ENCODE assay signal across 8 cellular contexts in the genomic region with DNA sequence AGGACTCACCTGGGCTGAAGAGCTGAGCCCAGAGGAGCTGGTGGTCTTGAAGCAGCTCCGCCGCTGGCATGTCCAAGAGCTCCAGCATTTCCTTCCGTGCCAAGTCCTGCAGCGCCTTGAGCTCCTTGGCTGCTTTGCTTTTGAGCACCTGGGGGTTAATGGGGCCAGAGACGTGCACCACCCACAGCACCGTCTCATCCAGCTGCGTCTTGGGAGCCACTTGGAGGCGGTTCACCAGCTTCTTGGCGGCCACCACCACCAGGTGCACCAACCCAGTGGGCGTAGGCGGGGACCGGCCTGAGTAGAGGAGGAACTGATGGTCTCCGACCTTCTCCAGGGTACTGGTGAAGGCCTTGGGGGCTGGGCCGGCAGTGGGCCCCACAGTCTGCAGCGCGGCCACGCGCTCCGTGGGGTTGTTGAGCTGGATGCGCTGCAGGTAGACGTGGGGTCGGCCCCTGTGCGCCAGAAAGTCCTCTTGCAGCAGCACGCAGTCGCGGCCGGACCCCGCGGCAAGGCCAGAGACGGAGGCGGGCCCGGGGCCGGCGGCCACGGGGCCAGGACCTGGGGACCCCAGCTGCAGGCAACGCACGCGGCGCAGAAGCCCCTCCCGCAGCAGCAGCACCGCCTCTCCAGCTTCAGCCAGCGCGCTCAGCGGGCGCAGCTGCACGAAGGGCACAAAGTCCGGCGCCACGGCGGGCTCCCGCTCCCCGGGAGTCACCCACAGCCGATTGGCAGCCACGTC. TPM values are rescaled to one million over a fixed set of nuclear protein-coding genes. Genes with fewer than 3 reads are reported as not detected.
DNase-seq lines count a peak whose midpoint lies in the region; ATAC-seq and TF ChIP-seq lines count a peak whose summit lies in the region.
"Not testable (repeated sequence)": the region's sequence is repeated elsewhere in the genome, so short reads cannot be mapped to it uniquely, and the experiment has no call there.

No MANE protein-coding gene starts in this region.

- peak overlapping the region; percentile 87 for H3K9ac ChIP-seq in BLaER1
- not testable (repeated sequence) for H3K9ac ChIP-seq in smooth muscle cell (ENCODE audit: low read depth)

- H3K36me3 Mint-ChIP-seq in activated naive CD8-positive, alpha-beta T cell treated with anti-CD3 and anti-CD28 coated beads, Interleukin-2, amount 50 U/mL, for 24 hours (ENCODE audit: low read depth), result peaks cover 11% of the 10 kb centered on the region
- H3K36me3 Mint-ChIP-seq in mesothelial cell of epicardium, result peaks cover 11% of the 10 kb centered on the region

- not testable (repeated sequence) for H3K9me3 Mint-ChIP-seq in activated naive CD8-positive, alpha-beta T cell treated with anti-CD3 and anti-CD28 coated beads, Interleukin-2, amount 50 U/mL, for 24 hours; mesothelial cell of epicardium

- not testable (repeated sequence) for H3K9me3 ChIP-seq in BLaER1; smooth muscle cell (replicated peaks; ENCODE audit: low read depth)

- not testable (repeated sequence) for H3K27me3 ChIP-seq in BLaER1; smooth muscle cell (ENCODE audit: low read depth)

- peak; percentile 17 for ATAC-seq in GM19452 (IDR thresholded peaks at IDR 0.05; ENCODE audit: unreplicated experiment)
- ATAC-seq in HG03135 (IDR thresholded peaks at IDR 0.05; ENCODE audit: unreplicated experiment), result peak; percentile 9
- ATAC-seq in activated naive CD8-positive, alpha-beta T cell treated with anti-CD3 and anti-CD28 coated beads, Interleukin-2, amount 50 U/mL, for 24 hours, result peak; percentile 17

- H3K4me2 ChIP-seq in BLaER1, result peak overlapping the region; percentile 99
- H3K4me2 ChIP-seq in smooth muscle cell, result peak overlapping the region; percentile 95

- WGBS in smooth muscle cell (ENCODE audit: low lambda C conversion rate), result 11% methylated on average over 40 of the region's 54 CpGs

- H3K4me3 ChIP-seq in BLaER1 (peak overlapping the region; percentile 93), fibroblast of mammary gland (ENCODE audit: control insufficient read depth, low read depth, low read length) (peak overlapping the region; percentile 43), smooth muscle cell (peak overlapping the region; percentile 56)

- H3K4me1 ChIP-seq in BLaER1 (peaks cover 74% of the 10 kb centered on the region), smooth muscle cell (ENCODE audit: low read depth) (peaks cover 26% of the 10 kb centered on the region)

- peaks cover 57% of the 10 kb centered on the region for H4K20me1 ChIP-seq in BLaER1
- H4K20me1 ChIP-seq in smooth muscle cell (ENCODE audit: low read depth), result peaks cover 38% of the 10 kb centered on the region

- peak overlapping the region; percentile 68 for H3K27ac Mint-ChIP-seq in activated naive CD8-positive, alpha-beta T cell treated with anti-CD3 and anti-CD28 coated beads, Interleukin-2, amount 50 U/mL, for 24 hours
- H3K27ac Mint-ChIP-seq in mesothelial cell of epicardium, result not testable (repeated sequence)

- H3K4me3 Mint-ChIP-seq in activated naive CD8-positive, alpha-beta T cell treated with anti-CD3 and anti-CD28 coated beads, Interleukin-2, amount 50 U/mL, for 24 hours, result peak overlapping the region; percentile 82
- H3K4me3 Mint-ChIP-seq in mesothelial cell of epicardium, result peak overlapping the region; percentile 73

- peak overlapping the region; percentile 88 for H3K27ac ChIP-seq in BLaER1
- not testable (repeated sequence) for H3K27ac ChIP-seq in smooth muscle cell (ENCODE audit: low read depth)

- H3K27me3 Mint-ChIP-seq in activated naive CD8-positive, alpha-beta T cell treated with anti-CD3 and anti-CD28 coated beads, Interleukin-2, amount 50 U/mL, for 24 hours; mesothelial cell of epicardium (ENCODE audit: low read depth): not testable (repeated sequence)

- peak; percentile 41 for DNase-seq in RPMI8226
- DNase-seq in activated naive CD8-positive, alpha-beta T cell treated with anti-CD3 and anti-CD28 coated beads, Interleukin-2, amount 50 U/mL, for 24 hours; fibroblast of mammary gland (ENCODE audit: low read depth); mesothelial cell of epicardium (ENCODE audit: low spot score in 2 of 2, unreplicated experiment in 2 of 2); smooth muscle cell (lab: John Stamatoyannopoulos, UW; ENCODE audit: unreplicated experiment): not testable (repeated sequence)

- peaks cover 37% of the 10 kb centered on the region for H3K36me3 ChIP-seq in BLaER1
- H3K36me3 ChIP-seq in smooth muscle cell (ENCODE audit: low read depth), result not testable (repeated sequence)

- H3F3A ChIP-seq in smooth muscle cell (ENCODE audit: low read depth), result not testable (repeated sequence)

- H3K79me2 ChIP-seq in smooth muscle cell (ENCODE audit: low read depth), result peaks cover 32% of the 10 kb centered on the region

- H3K4me1 Mint-ChIP-seq in activated naive CD8-positive, alpha-beta T cell treated with anti-CD3 and anti-CD28 coated beads, Interleukin-2, amount 50 U/mL, for 24 hours, result peaks cover 39% of the 10 kb centered on the region
- peaks cover 32% of the 10 kb centered on the region for H3K4me1 Mint-ChIP-seq in mesothelial cell of epicardium

- H2AFZ ChIP-seq in smooth muscle cell (ENCODE audit: low read depth), result not testable (repeated sequence)

- not testable (repeated sequence) for TF ChIP-seq CTCF in fibroblast of mammary gland (conservative IDR thresholded peaks at IDR 0.05; ENCODE audit: control insufficient read depth, insufficient read depth, low read depth, low read length); mesothelial cell of epicardium (IDR thresholded peaks at IDR 0.05; ENCODE audit: unreplicated experiment); smooth muscle cell (IDR thresholded peaks at IDR 0.05; ENCODE audit: borderline replicate concordance, insufficient read depth, poor library complexity, severe bottlenecking)

RNA-seq across cellular contexts. Expression of gene KIAA2013, which starts 0.9 kb away (rescaled TPM):
- total RNA-seq in mesothelial cell of epicardium (37.8 to 39.3 TPM (median 37.8 TPM) in 3 replicates), smooth muscle cell (41.0 and 41.3 TPM in 2 replicates)
- 70.9 and 71.6 TPM in 2 replicates for polyA plus RNA-seq in smooth muscle cell

RNA-seq across cellular contexts. Expression of gene PLOD1, which starts 9.2 kb away (rescaled TPM):
- total RNA-seq in mesothelial cell of epicardium (198 to 206 TPM (median 203 TPM) in 3 replicates), smooth muscle cell (292 and 362 TPM in 2 replicates)
- 425 and 559 TPM in 2 replicates for polyA plus RNA-seq in smooth muscle cell

RNA-seq across cellular contexts. Expression of gene MFN2, which starts 54.9 kb away (rescaled TPM):
- 52.4 to 58.4 TPM (median 53.7 TPM) in 3 replicates for total RNA-seq in mesothelial cell of epicardium
- 30.0 and 34.2 TPM in 2 replicates for total RNA-seq in smooth muscle cell
- 39.7 and 42.8 TPM in 2 replicates for polyA plus RNA-seq in smooth muscle cell

Comparison
In these comparisons a context has a peak if more than half of its experiments do, and no peak if none do; other contexts are left out.
1. H3K4me3 ChIP-seq: peak in every context shown above with its lines; median percentile 93 in BLaER1; 56 in smooth muscle cell; 43 in fibroblast of mammary gland.